ENCODE assay signal across 16 cellular contexts in the genomic region with DNA sequence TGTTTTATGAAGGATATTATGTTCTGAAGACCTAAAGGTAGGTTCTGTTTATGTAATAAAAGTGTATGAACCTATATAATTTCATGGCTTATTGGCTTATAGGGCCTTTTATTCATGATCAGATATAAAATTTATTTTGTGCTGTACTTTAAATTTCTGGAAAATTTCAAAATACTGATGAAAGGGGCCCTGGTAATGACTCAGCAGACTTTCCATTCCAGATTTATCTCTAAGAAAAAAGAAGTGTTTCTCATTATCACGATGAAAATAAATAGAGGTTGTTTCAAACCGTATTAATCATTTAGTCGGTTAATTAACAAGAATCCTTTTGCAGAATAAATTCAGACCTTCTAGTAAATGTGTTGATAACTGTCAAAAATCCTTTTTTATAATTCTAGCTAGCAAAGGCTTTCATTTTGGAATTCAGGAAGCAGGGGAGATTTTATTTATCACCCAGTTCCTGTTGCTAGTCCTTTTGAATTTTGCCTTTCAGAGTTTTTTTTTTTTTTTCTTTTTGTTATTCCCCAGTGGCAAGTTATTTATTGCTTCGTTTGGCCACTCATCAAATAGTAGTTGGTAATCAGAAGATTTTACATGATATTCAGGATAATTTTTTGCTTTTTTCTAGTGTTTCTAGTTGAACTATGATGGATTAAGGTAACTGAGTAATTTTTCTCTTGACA. TPM values are rescaled to one million over a fixed set of nuclear protein-coding genes. Genes with fewer than 3 reads are reported as not detected.
A peak's percentile ranks its signal among the peaks of the same experiment; 100 is the strongest.
DNase-seq lines count a peak whose midpoint lies in the region; ATAC-seq and TF ChIP-seq lines count a peak whose summit lies in the region.
"Had no signal": no experiment of that assay in that cellular context is flagged by ENCODE, and none has a peak within 500 bp of the region (broad histone marks: within the 10 kb centered on the region; RNA-seq: fewer than 3 reads in every experiment).

No MANE protein-coding gene starts in this region.

- H3K36me3 ChIP-seq in DOHH2 (ENCODE audit: control insufficient read depth, low read length) = peaks cover 4% of the 10 kb centered on the region
- H3K36me3 ChIP-seq in OCI-LY7 (ENCODE audit: insufficient read depth, low read length) = no peaks in the 10 kb centered on the region
- H3K36me3 ChIP-seq in skeletal muscle tissue (ENCODE audit: control insufficient read depth in 3 of 3, insufficient read depth in 3 of 3, low read length in 3 of 3) = no peaks in the 10 kb centered on the region
- H3K36me3 ChIP-seq: ovary, transverse colon had no signal

- POLR2A ChIA-PET in OCI-LY7 (lab: Charles Lee) = interaction anchor here (0.8 kb wide), 2 partner anchors 10 to 12 kb away, joined by 3 to 4 read pairs; no protein-coding TSS in a partner anchor

- H3K79me2 ChIP-seq in DOHH2 (ENCODE audit: control insufficient read depth, low read length) (peaks cover 16% of the 10 kb centered on the region), OCI-LY7 (ENCODE audit: insufficient read depth, low read depth, low read length) (no peaks in the 10 kb centered on the region)

- H3K9ac ChIP-seq in skeletal muscle tissue (ENCODE audit: low read depth in 1 of 3, low read length in 3 of 3) = peak overlapping the region in 1 of 3 donors; percentile 16

- H3K4me1 Mint-ChIP-seq in endothelial cell (ENCODE audit: unreplicated experiment) = peaks cover 20% of the 10 kb centered on the region

- H3K4me3 Mint-ChIP-seq in endothelial cell (ENCODE audit: unreplicated experiment) = no peak overlapping the region
- H3K4me3 Mint-ChIP-seq: activated CD4-positive, alpha-beta memory T cell treated with anti-CD3 and anti-CD28 coated beads for 36 hours had no signal

- H3K27me3 ChIP-seq in DOHH2 (ENCODE audit: control insufficient read depth, low read length) (no peaks in the 10 kb centered on the region), skeletal muscle tissue (ENCODE audit: control insufficient read depth in 3 of 3, insufficient read depth in 3 of 3, low read length in 3 of 3) (no peaks in the 10 kb centered on the region)
- H3K27me3 ChIP-seq: ovary, SJSA1, transverse colon had no signal

- peak overlapping the region; percentile 58 for H3K27ac Mint-ChIP-seq in endothelial cell (ENCODE audit: unreplicated experiment)
- H3K27ac Mint-ChIP-seq: activated CD4-positive, alpha-beta memory T cell treated with anti-CD3 and anti-CD28 coated beads for 36 hours had no signal

- no peaks in the 10 kb centered on the region for H3K9me3 Mint-ChIP-seq in endothelial cell (ENCODE audit: unreplicated experiment)
- H3K9me3 Mint-ChIP-seq: activated CD4-positive, alpha-beta memory T cell treated with anti-CD3 and anti-CD28 coated beads for 36 hours had no signal

- H3F3A ChIP-seq in DOHH2 (ENCODE audit: control insufficient read depth, insufficient read depth) = peaks cover 12% of the 10 kb centered on the region; the same call in 1 of the 2 replicates

- H4K20me1 ChIP-seq in DOHH2 (ENCODE audit: control insufficient read depth, insufficient read depth, low read depth, low read length) (no peaks in the 10 kb centered on the region), OCI-LY7 (ENCODE audit: insufficient read depth, low read length) (no peaks in the 10 kb centered on the region)

- CTCF ChIA-PET in OCI-LY7 (lab: Charles Lee; ENCODE audit: unreplicated experiment) = no interaction called here

- no peak for ATAC-seq in HG03095 (IDR thresholded peaks at IDR 0.05; ENCODE audit: unreplicated experiment)
- no peak for ATAC-seq in GM19328 (IDR thresholded peaks at IDR 0.05; ENCODE audit: unreplicated experiment)

- H3K9me2 ChIP-seq in DOHH2 (replicated peaks; ENCODE audit: control insufficient read depth, low read length) = no peaks in the 10 kb centered on the region
- H3K9me2 ChIP-seq in OCI-LY7 (ENCODE audit: insufficient read depth, low read length) = no peaks in the 10 kb centered on the region

- H3K36me3 Mint-ChIP-seq in endothelial cell (ENCODE audit: low read depth, unreplicated experiment) = no peaks in the 10 kb centered on the region

- peak overlapping the region; percentile 56 for H3K4me2 ChIP-seq in DOHH2 (ENCODE audit: low read length)
- peak overlapping the region; percentile 66 for H3K4me2 ChIP-seq in OCI-LY7 (ENCODE audit: low read length)

- H3K27ac ChIP-seq in DOHH2 (ENCODE audit: low read depth, low read length) (no peak overlapping the region), OCI-LY7 (ENCODE audit: low read depth, low read length, poor library complexity, severe bottlenecking) (peak overlapping the region; percentile 92), skeletal muscle tissue (ENCODE audit: low read depth, low read length) (peak overlapping the region; percentile 11)
- H3K27ac ChIP-seq: ovary, SJSA1 had no signal

- peak overlapping the region; percentile 37 for H3K4me3 ChIP-seq in DOHH2 (ENCODE audit: low read length)
- peak overlapping the region; percentile 41 for H3K4me3 ChIP-seq in OCI-LY7 (ENCODE audit: low read depth, low read length, poor library complexity, severe bottlenecking)
- no peak overlapping the region for H3K4me3 ChIP-seq in skeletal muscle tissue (ENCODE audit: low read length in 3 of 3)
- H3K4me3 ChIP-seq: ovary, SJSA1, transverse colon had no signal

- no TSS peak for BruUV-seq in OCI-LY7 (replicated peaks; lab: Mats Ljungman, UMichigan)

- TF ChIP-seq CTCF in DOHH2 (IDR thresholded peaks at IDR 0.05; ENCODE audit: low read depth, low read length, poor library complexity, severe bottlenecking) = no peak
- no peak for TF ChIP-seq CTCF in OCI-LY7 (conservative IDR thresholded peaks at IDR 0.05; ENCODE audit: low read length)
- TF ChIP-seq CTCF in endothelial cell (IDR thresholded peaks at IDR 0.05; ENCODE audit: unreplicated experiment) = no peak

- DNase-seq in OCI-LY7 (ENCODE audit: low spot score) (no peak), endothelial cell (ENCODE audit: low spot score) (no peak)
- DNase-seq in activated CD4-positive, alpha-beta T cell treated with anti-CD3 and anti-CD28 coated beads for 1 hour = no peak
- DNase-seq: activated CD4-positive, alpha-beta memory T cell treated with anti-CD3 and anti-CD28 coated beads for 36 hours; aorta; DMS53; kidney glomerular epithelial cell; NCI-H1048; NCI-H69; ovary; transverse colon had no signal

- intact Hi-C loops in OCI-LY7 (cut with micrococcal nuclease; ENCODE audit: unreplicated experiment) = no loop called here

- peaks cover 75% of the 10 kb centered on the region for H3K4me1 ChIP-seq in DOHH2 (ENCODE audit: control insufficient read depth, low read length)
- H3K4me1 ChIP-seq in OCI-LY7 (ENCODE audit: insufficient read depth, low read length, poor library complexity, severe bottlenecking) = peaks cover 79% of the 10 kb centered on the region
- no peaks in the 10 kb centered on the region for H3K4me1 ChIP-seq in skeletal muscle tissue (ENCODE audit: control insufficient read depth in 3 of 3, insufficient read depth in 3 of 3, low read length in 3 of 3)
- H3K4me1 ChIP-seq: SJSA1 had no signal

- peaks cover 1% of the 10 kb centered on the region for H3K27me3 Mint-ChIP-seq in endothelial cell (ENCODE audit: unreplicated experiment)
- H3K27me3 Mint-ChIP-seq: activated CD4-positive, alpha-beta memory T cell treated with anti-CD3 and anti-CD28 coated beads for 36 hours had no signal

- peak overlapping the region; percentile 26; the same call in 1 of the 2 replicates for H2AFZ ChIP-seq in OCI-LY7 (ENCODE audit: low read length)

- H3K9me3 ChIP-seq in DOHH2 (ENCODE audit: control insufficient read depth, insufficient read depth, low read length) = no peaks in the 10 kb centered on the region
- no peaks in the 10 kb centered on the region for H3K9me3 ChIP-seq in OCI-LY7 (ENCODE audit: low read length)
- no peaks in the 10 kb centered on the region for H3K9me3 ChIP-seq in skeletal muscle tissue (ENCODE audit: control insufficient read depth in 3 of 3, low read length in 3 of 3)
- H3K9me3 ChIP-seq: ovary, SJSA1, transverse colon had no signal

RNA-seq across cellular contexts. Expression of a gene that starts 5.4 kb away (rescaled TPM):
- total RNA-seq in OCI-LY7 (2014; rRNA removed; shearing (Covaris generic)) = 23.2 and 34.3 TPM in 2 replicates
- 66.6 and 94.1 TPM in 2 replicates for total RNA-seq in OCI-LY7 (2022)
- total RNA-seq in endothelial cell (ENCODE audit: unreplicated experiment) = 18.4 TPM
- 31.8 TPM for total RNA-seq in skeletal muscle tissue

Comparison
In these comparisons a context has a peak if more than half of its experiments do, and no peak if none do; other contexts are left out.
1. H3K4me3 ChIP-seq: peak in DOHH2 (single experiment) and OCI-LY7 (single experiment); none in skeletal muscle tissue (0 of 3).